Comparison of ENCODE assay signal across 21 cellular contexts in the genomic region with DNA sequence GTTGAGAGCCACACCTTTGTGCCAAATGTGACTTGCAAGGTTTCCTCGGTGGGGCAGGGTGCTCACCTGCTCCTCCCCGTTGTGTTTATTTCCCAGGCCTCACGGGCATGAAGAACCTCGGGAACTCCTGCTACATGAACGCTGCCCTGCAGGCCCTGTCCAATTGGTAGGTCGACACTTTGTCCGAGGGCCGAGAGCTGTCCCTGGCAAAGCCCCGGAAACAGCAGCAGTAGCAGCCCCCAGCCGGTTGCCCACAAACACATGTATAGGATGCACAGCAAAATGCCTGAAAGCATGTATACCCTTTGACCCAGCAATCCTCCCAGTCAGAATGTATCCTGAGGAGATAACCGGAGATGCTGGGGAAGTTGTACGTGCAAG. TPM values are rescaled to one million over a fixed set of nuclear protein-coding genes. Genes with fewer than 3 reads are reported as not detected.
DNase-seq lines count a peak whose midpoint lies in the region; ATAC-seq, FAIRE-seq and TF ChIP-seq lines count a peak whose summit lies in the region.
"Had no signal": no experiment of that assay in that cellular context is flagged by ENCODE, and none has a peak within 500 bp of the region (broad histone marks: within the 10 kb centered on the region; RNA-seq: fewer than 3 reads in every experiment).

No MANE protein-coding gene starts in this region.

- no peaks in the 10 kb centered on the region for H3K27me3 ChIP-seq in CD8-positive, alpha-beta memory T cell (ENCODE audit: insufficient read depth, low read length, poor library complexity, severe bottlenecking)
- H3K27me3 ChIP-seq: right atrium auricular region had no signal

- H3K4me1 Mint-ChIP-seq in activated T-cell treated with anti-CD3 and anti-CD28 coated beads, Interleukin-2, amount 50 U/mL, for 24 hours (ENCODE audit: low read depth), result peaks cover 69% of the 10 kb centered on the region
- H3K4me1 Mint-ChIP-seq in CD8-positive, alpha-beta memory T cell, result peaks cover 40 to 70% (median 50%) of the 10 kb centered on the region in 3 donors
- peaks cover 60% of the 10 kb centered on the region for H3K4me1 Mint-ChIP-seq in activated T-helper 2 cell treated with anti-CD3 and anti-CD28 coated beads, Interferon-gamma antibody, Interleukin-2, Interleukin-4, amounts not matched to agents 10 μg/mL and 5 μg/mL and 100 μg/mL, durations not matched to agents 14 hours and 24 hours and 36 hours (ENCODE audit: low read depth)
- H3K4me1 Mint-ChIP-seq: neural crest cell had no signal

- no peak overlapping the region for H3K4me3 ChIP-seq in CD8-positive, alpha-beta memory T cell (ENCODE audit: low read length)
- no peak overlapping the region for H3K4me3 ChIP-seq in kidney (ENCODE audit: low read length in 2 of 2)
- H3K4me3 ChIP-seq: GM23248, lower lobe of right lung, right atrium auricular region, thoracic aorta had no signal

- POLR2A ChIA-PET in CD8-positive, alpha-beta memory T cell (lab: Charles Lee), result interaction anchor here (0.5 to 0.6 kb wide), 2 partner anchors 13 to 14 kb away, joined by 3 to 5 read pairs; no protein-coding TSS in a partner anchor

- peaks cover 69% of the 10 kb centered on the region for H3K4me1 ChIP-seq in CD8-positive, alpha-beta memory T cell (ENCODE audit: insufficient read depth, low read length)
- no peaks in the 10 kb centered on the region for H3K4me1 ChIP-seq in kidney (ENCODE audit: control insufficient read depth in 1 of 2, insufficient read depth in 1 of 2, low read depth in 1 of 2, low read length in 2 of 2)
- H3K4me1 ChIP-seq: lower lobe of right lung, parathyroid adenoma, right atrium auricular region had no signal

- H3K27ac ChIP-seq in CD8-positive, alpha-beta memory T cell (ENCODE audit: low read depth, low read length), result no peak overlapping the region
- H3K27ac ChIP-seq in kidney (ENCODE audit: low read depth in 2 of 2, low read length in 2 of 2), result no peak overlapping the region
- H3K27ac ChIP-seq: GM23248, lower lobe of right lung, parathyroid adenoma, right atrium auricular region, thoracic aorta, WERI-Rb-1 had no signal

- CTCF ChIA-PET in CD8-positive, alpha-beta memory T cell (lab: Charles Lee), result interaction anchor here (1.2 to 2.5 kb wide), 3 partner anchors 15 to 25 kb away, joined by 3 to 7 read pairs (median 6); no protein-coding TSS in a partner anchor

- no peak overlapping the region for H3K4me3 Mint-ChIP-seq in activated T-cell treated with anti-CD3 and anti-CD28 coated beads, Interleukin-2, amount 50 U/mL, for 24 hours
- H3K4me3 Mint-ChIP-seq in CD8-positive, alpha-beta memory T cell, result peak overlapping the region in 3 of 7 donors; percentile 35 to 58 (median 56)
- H3K4me3 Mint-ChIP-seq in activated T-helper 2 cell treated with anti-CD3 and anti-CD28 coated beads, Interferon-gamma antibody, Interleukin-2, Interleukin-4, amounts not matched to agents 10 μg/mL and 5 μg/mL and 100 μg/mL, durations not matched to agents 14 hours and 24 hours and 36 hours (ENCODE audit: low read depth), result no peak overlapping the region
- H3K4me3 Mint-ChIP-seq: HFFc6, neural crest cell had no signal

- no peak for ATAC-seq in GM19351 (IDR thresholded peaks at IDR 0.05; ENCODE audit: unreplicated experiment)
- ATAC-seq: lower lobe of right lung had no signal

- H3K36me3 Mint-ChIP-seq in activated T-cell treated with anti-CD3 and anti-CD28 coated beads, Interleukin-2, amount 50 U/mL, for 24 hours (ENCODE audit: low read depth), result peaks cover 84% of the 10 kb centered on the region
- peaks cover 7 to 67% (median 22%) of the 10 kb centered on the region in 3 donors for H3K36me3 Mint-ChIP-seq in CD8-positive, alpha-beta memory T cell
- H3K36me3 Mint-ChIP-seq in activated T-helper 2 cell treated with anti-CD3 and anti-CD28 coated beads, Interferon-gamma antibody, Interleukin-2, Interleukin-4, amounts not matched to agents 10 μg/mL and 5 μg/mL and 100 μg/mL, durations not matched to agents 14 hours and 24 hours and 36 hours (ENCODE audit: low read depth), result peaks cover 62% of the 10 kb centered on the region

- peak overlapping the region; percentile 94 for H3K27ac Mint-ChIP-seq in activated T-cell treated with anti-CD3 and anti-CD28 coated beads, Interleukin-2, amount 50 U/mL, for 24 hours
- peak overlapping the region; percentile 76 to 98 (median 84) for H3K27ac Mint-ChIP-seq in CD8-positive, alpha-beta memory T cell
- peak overlapping the region; percentile 86 for H3K27ac Mint-ChIP-seq in activated T-helper 2 cell treated with anti-CD3 and anti-CD28 coated beads, Interferon-gamma antibody, Interleukin-2, Interleukin-4, amounts not matched to agents 10 μg/mL and 5 μg/mL and 100 μg/mL, durations not matched to agents 14 hours and 24 hours and 36 hours
- H3K27ac Mint-ChIP-seq: HFFc6 had no signal

- no peak overlapping the region for H3K9ac ChIP-seq in kidney (ENCODE audit: low read length in 2 of 2)
- H3K9ac ChIP-seq: GM23248, parathyroid adenoma had no signal

- no peak for FAIRE-seq in kidney (lab: Jason Lieb, UNC)
- no peak for FAIRE-seq in GM19239 (lab: Jason Lieb, UNC)

- H3K36me3 ChIP-seq in CD8-positive, alpha-beta memory T cell (ENCODE audit: insufficient read depth, low read length), result peaks cover 47% of the 10 kb centered on the region
- peaks cover 19 to 44% of the 10 kb centered on the region in 2 donors for H3K36me3 ChIP-seq in kidney (ENCODE audit: control insufficient read depth in 1 of 2, insufficient read depth in 2 of 2, low read length in 2 of 2)

- no peak for DNase-seq in activated T-cell treated with anti-CD3 and anti-CD28 coated beads, Interleukin-2, amount 50 U/mL, for 24 hours
- no peak for DNase-seq in activated T-cell treated with anti-CD3 and anti-CD28 coated beads, Interleukin-2, amount 50 U/mL, for 1 hour
- no peak for DNase-seq in CD8-positive, alpha-beta memory T cell
- DNase-seq in activated T-helper 2 cell treated with anti-CD3 and anti-CD28 coated beads, Interferon-gamma antibody, Interleukin-2, Interleukin-4, amounts not matched to agents 10 μg/mL and 5 μg/mL and 100 μg/mL, durations not matched to agents 14 hours and 24 hours and 36 hours (ENCODE audit: low spot score), result no peak
- DNase-seq in kidney (peak; percentile 35), GM19239 (ENCODE audit: insufficient read length, low spot score) (no peak), DMS53 (lab: John Stamatoyannopoulos, UW) (no peak)
- DNase-seq: anterior cingulate cortex; GM23248; HFFc6; lower lobe of right lung; NCI-H1092; NCI-H2029; NCI-H2227 treated with DMSO at 0.1 percent for 48 hours; stimulated activated naive CD4-positive, alpha-beta T cell; WERI-Rb-1 had no signal

- intact Hi-C loops in activated T-helper 2 cell treated with anti-CD3 and anti-CD28 coated beads, Interferon-gamma antibody, Interleukin-2, Interleukin-4, amounts not matched to agents 10 μg/mL and 5 μg/mL and 100 μg/mL, durations not matched to agents 14 hours and 24 hours and 36 hours (cut with micrococcal nuclease), result loop anchor here (5.0 kb wide), 1 partner anchor 34 kb away; no protein-coding TSS in a partner anchor
- intact Hi-C loops in kidney (cut with DNase I), result no loop called here

- H3K9me3 Mint-ChIP-seq in activated T-cell treated with anti-CD3 and anti-CD28 coated beads, Interleukin-2, amount 50 U/mL, for 24 hours, result no peaks in the 10 kb centered on the region
- H3K9me3 Mint-ChIP-seq in CD8-positive, alpha-beta memory T cell, result no peaks in the 10 kb centered on the region
- no peaks in the 10 kb centered on the region for H3K9me3 Mint-ChIP-seq in activated T-helper 2 cell treated with anti-CD3 and anti-CD28 coated beads, Interferon-gamma antibody, Interleukin-2, Interleukin-4, amounts not matched to agents 10 μg/mL and 5 μg/mL and 100 μg/mL, durations not matched to agents 14 hours and 24 hours and 36 hours
- H3K9me3 Mint-ChIP-seq: HFFc6, neural crest cell had no signal

- no peaks in the 10 kb centered on the region for H3K27me3 Mint-ChIP-seq in activated T-cell treated with anti-CD3 and anti-CD28 coated beads, Interleukin-2, amount 50 U/mL, for 24 hours
- H3K27me3 Mint-ChIP-seq in CD8-positive, alpha-beta memory T cell, result no peaks in the 10 kb centered on the region
- no peaks in the 10 kb centered on the region for H3K27me3 Mint-ChIP-seq in activated T-helper 2 cell treated with anti-CD3 and anti-CD28 coated beads, Interferon-gamma antibody, Interleukin-2, Interleukin-4, amounts not matched to agents 10 μg/mL and 5 μg/mL and 100 μg/mL, durations not matched to agents 14 hours and 24 hours and 36 hours (ENCODE audit: low read depth)

- H3K9me3 ChIP-seq in CD8-positive, alpha-beta memory T cell (ENCODE audit: low read length), result no peaks in the 10 kb centered on the region
- H3K9me3 ChIP-seq in kidney (ENCODE audit: control insufficient read depth in 1 of 2, low read length in 2 of 2), result no peaks in the 10 kb centered on the region
- H3K9me3 ChIP-seq: lower lobe of right lung, right atrium auricular region, thoracic aorta had no signal

- TF ChIP-seq CTCF in kidney (IDR thresholded peaks at IDR 0.05; ENCODE audit: borderline replicate concordance, extremely low read depth, insufficient read depth), result no peak

RNA-seq across cellular contexts. Expression of a gene that starts 26.2 kb away (rescaled TPM):
- 10 to 100 TPM; 50.2 to 50.8 TPM for total RNA-seq in CD8-positive, alpha-beta memory T cell
- 50.3 TPM for polyA plus RNA-seq in CD8-positive, alpha-beta memory T cell
- 45.6 and 52.3 TPM in 2 replicates for total RNA-seq in activated T-helper 2 cell treated with anti-CD3 and anti-CD28 coated beads, Interferon-gamma antibody, Interleukin-2, Interleukin-4, amounts not matched to agents 10 μg/mL and 5 μg/mL and 100 μg/mL, durations not matched to agents 14 hours and 24 hours and 36 hours
- total RNA-seq in kidney, result 28.8 TPM
- 22.8 TPM for polyA plus RNA-seq in kidney (ENCODE audit: insufficient read depth, low read depth, low replicate concordance)

RNA-seq across cellular contexts. Expression of a gene that starts 26.4 kb away (rescaled TPM):
- 10 to 100 TPM; 71.4 to 76.4 TPM for total RNA-seq in CD8-positive, alpha-beta memory T cell
- 249 TPM for polyA plus RNA-seq in CD8-positive, alpha-beta memory T cell
- total RNA-seq in activated T-helper 2 cell treated with anti-CD3 and anti-CD28 coated beads, Interferon-gamma antibody, Interleukin-2, Interleukin-4, amounts not matched to agents 10 μg/mL and 5 μg/mL and 100 μg/mL, durations not matched to agents 14 hours and 24 hours and 36 hours, result 54.4 and 59.6 TPM in 2 replicates
- total RNA-seq in kidney, result 39.7 TPM
- polyA plus RNA-seq in kidney (ENCODE audit: insufficient read depth, low read depth, low replicate concordance), result 62.1 TPM

RNA-seq across cellular contexts. Expression of a gene that starts 37.5 kb away (rescaled TPM):
- total RNA-seq in CD8-positive, alpha-beta memory T cell, result 10 to 100 TPM; 53.8 to 53.9 TPM
- 73.8 TPM for polyA plus RNA-seq in CD8-positive, alpha-beta memory T cell
- total RNA-seq in activated T-helper 2 cell treated with anti-CD3 and anti-CD28 coated beads, Interferon-gamma antibody, Interleukin-2, Interleukin-4, amounts not matched to agents 10 μg/mL and 5 μg/mL and 100 μg/mL, durations not matched to agents 14 hours and 24 hours and 36 hours, result 52.5 and 55.8 TPM in 2 replicates
- total RNA-seq in kidney, result 29.2 TPM
- polyA plus RNA-seq in kidney (ENCODE audit: insufficient read depth, low read depth, low replicate concordance), result 24.6 TPM

RNA-seq across cellular contexts. Expression of a gene that starts 58.5 kb away (rescaled TPM):
- total RNA-seq in CD8-positive, alpha-beta memory T cell, result 10 to 100 TPM; 24.6 to 27.1 TPM
- polyA plus RNA-seq in CD8-positive, alpha-beta memory T cell, result 32.8 TPM
- 23.9 and 25.2 TPM in 2 replicates for total RNA-seq in activated T-helper 2 cell treated with anti-CD3 and anti-CD28 coated beads, Interferon-gamma antibody, Interleukin-2, Interleukin-4, amounts not matched to agents 10 μg/mL and 5 μg/mL and 100 μg/mL, durations not matched to agents 14 hours and 24 hours and 36 hours
- 21.4 TPM for total RNA-seq in kidney
- polyA plus RNA-seq in kidney (ENCODE audit: insufficient read depth, low read depth, low replicate concordance), result 10.1 TPM
